Comparison of ENCODE assay signal across 8 cellular contexts in the genomic region with DNA sequence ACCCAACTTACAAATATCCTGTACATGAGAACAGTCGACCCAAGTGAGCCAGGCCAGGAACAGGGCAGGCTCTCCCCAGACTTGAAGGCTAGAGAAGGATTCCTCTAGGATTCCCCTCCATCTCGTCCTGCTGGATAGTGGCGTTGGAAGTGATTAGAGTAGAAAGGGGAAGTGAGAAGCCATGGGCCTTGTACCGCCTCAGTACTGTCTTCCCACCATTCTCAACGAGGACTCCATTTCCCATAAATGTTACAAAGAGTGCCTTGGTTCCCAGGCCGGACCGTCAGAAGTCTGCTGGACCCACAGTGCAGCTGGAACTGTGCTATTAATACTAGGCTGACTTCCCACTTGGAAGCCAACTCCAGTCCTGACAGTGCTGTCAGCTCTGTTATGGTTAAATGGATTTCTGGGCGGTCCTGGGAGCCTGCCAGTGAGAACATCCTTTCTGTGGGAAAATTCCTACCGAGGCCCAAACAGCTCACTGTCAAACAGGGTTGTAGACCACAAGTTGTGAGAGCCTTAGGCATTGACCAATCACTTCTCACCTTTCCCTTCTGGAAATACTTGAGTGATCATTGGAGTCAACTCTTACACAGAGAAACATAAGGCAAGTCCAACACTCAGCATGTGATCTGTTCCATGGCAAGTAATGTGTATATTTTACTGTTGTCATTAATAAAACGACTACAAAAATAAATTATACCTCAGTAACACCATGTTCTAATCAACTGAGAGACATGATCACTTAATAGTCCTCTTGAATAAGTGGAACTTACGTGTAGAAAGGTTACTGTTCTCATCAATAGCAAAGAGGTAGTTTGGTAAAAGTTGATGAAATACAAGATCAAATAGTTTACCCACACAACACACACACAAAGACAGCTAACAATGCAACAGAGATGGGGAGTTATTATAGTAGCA. TPM values are rescaled to one million over a fixed set of nuclear protein-coding genes. Genes with fewer than 3 reads are reported as not detected.
DNase-seq lines count a peak whose midpoint lies in the region; ATAC-seq, FAIRE-seq and TF ChIP-seq lines count a peak whose summit lies in the region.

No MANE protein-coding gene starts in this region.

- TF ChIP-seq POLR2A in upper lobe of left lung (IDR thresholded peaks at IDR 0.05): no peak

- H2AFZ ChIP-seq in Karpas-422 (ENCODE audit: low read length): no peak overlapping the region

- no peak overlapping the region for H3K4me2 ChIP-seq in Karpas-422 (ENCODE audit: low read depth, low read length, poor library complexity, severe bottlenecking)

- H3K27me3 ChIP-seq in right atrium auricular region (no peaks in the 10 kb centered on the region), upper lobe of left lung (no peaks in the 10 kb centered on the region), Karpas-422 (ENCODE audit: low read length) (no peaks in the 10 kb centered on the region)

- TF ChIP-seq CTCF in right atrium auricular region (IDR thresholded peaks at IDR 0.05) (no peak), upper lobe of left lung (IDR thresholded peaks at IDR 0.05) (no peak)

- FAIRE-seq in RCC 7860 (lab: Jason Lieb, UNC): peak; percentile 75

- peak in 1 of 4 donors; percentile 19 for TF ChIP-seq EP300 in upper lobe of left lung (IDR thresholded peaks at IDR 0.05)

- no peak overlapping the region for H3K9ac ChIP-seq in Karpas-422 (ENCODE audit: low read length)

- DNase-seq in RCC 7860 (ENCODE audit: low spot score): peak; percentile 20
- no peak for DNase-seq in right atrium auricular region (ENCODE audit: low spot score)
- DNase-seq in upper lobe of left lung: peak in 1 of 2 donors; percentile 23
- DNase-seq in SK-N-DZ (ENCODE audit: low spot score): no peak
- no peak for DNase-seq in activated T-cell treated with anti-CD3 and anti-CD28 coated beads, Interleukin-2, amount 50 U/mL, for 48 hours
- DNase-seq in Karpas-422: no peak

- H3K79me2 ChIP-seq in Karpas-422 (ENCODE audit: low read length): no peaks in the 10 kb centered on the region

- no peaks in the 10 kb centered on the region for H3K9me3 ChIP-seq in right atrium auricular region
- no peaks in the 10 kb centered on the region for H3K9me3 ChIP-seq in upper lobe of left lung
- no peaks in the 10 kb centered on the region for H3K9me3 ChIP-seq in Karpas-422 (ENCODE audit: low read length)

- H3K27ac ChIP-seq in right atrium auricular region: peak overlapping the region; percentile 48 to 54
- peak overlapping the region; percentile 48 to 75 (median 72) for H3K27ac ChIP-seq in upper lobe of left lung
- no peak overlapping the region for H3K27ac ChIP-seq in Karpas-422 (ENCODE audit: low read length)

- H3K4me3 ChIP-seq in right atrium auricular region (no peak overlapping the region), upper lobe of left lung (peak overlapping the region in 3 of 4 donors; percentile 2 to 27 (median 9)), Karpas-422 (ENCODE audit: low read length) (no peak overlapping the region)

- peak; percentile 35 for ATAC-seq in GM21576 (IDR thresholded peaks at IDR 0.05; ENCODE audit: unreplicated experiment)
- peak; percentile 70 to 77 for ATAC-seq in upper lobe of left lung (ENCODE audit: low FRiP score in 2 of 2)
- no peak for ATAC-seq in HG02763 (IDR thresholded peaks at IDR 0.05; ENCODE audit: unreplicated experiment)

- H3K36me3 ChIP-seq in right atrium auricular region (no peaks in the 10 kb centered on the region), upper lobe of left lung (no peaks in the 10 kb centered on the region), Karpas-422 (ENCODE audit: insufficient read depth, low read length) (no peaks in the 10 kb centered on the region)

- H3K9me2 ChIP-seq in Karpas-422 (replicated peaks; ENCODE audit: insufficient read depth, low read length): no peaks in the 10 kb centered on the region

- H3K4me1 ChIP-seq in right atrium auricular region (no peaks in the 10 kb centered on the region), upper lobe of left lung (peaks cover 4 to 8% (median 5%) of the 10 kb centered on the region in 4 donors), Karpas-422 (ENCODE audit: low read length) (no peaks in the 10 kb centered on the region)

- no peaks in the 10 kb centered on the region for H4K20me1 ChIP-seq in Karpas-422 (ENCODE audit: insufficient read depth, low read depth, low read length)

- 24 to 48% methylated on average over 9 to 11 of the region's 11 CpGs for WGBS in upper lobe of left lung, 2 donors

RNA-seq across cellular contexts. Expression of gene AMELX, which starts 58.4 kb away (rescaled TPM):
- total RNA-seq in right atrium auricular region: not detected
- not detected for total RNA-seq in upper lobe of left lung
- polyA plus RNA-seq in SK-N-DZ (2014; cell fraction: cytosol; rRNA removed): not detected in 2 replicates
- not detected in 2 replicates for polyA plus RNA-seq in SK-N-DZ (2014; cell fraction: nucleus; rRNA removed)
- total RNA-seq in Karpas-422 (2014; rRNA removed; shearing (Covaris generic); ENCODE audit: low replicate concordance): not detected in 2 replicates

Comparison
In these comparisons a context has a peak if more than half of its experiments do, and no peak if none do; other contexts are left out.
1. H3K4me3 ChIP-seq: peak in upper lobe of left lung (3 of 4); none in right atrium auricular region (0 of 2) and Karpas-422 (single experiment).